Comparison of ENCODE assay signal across 11 cellular contexts in genomic region chr10:63430091-63430998, GRCh38. TPM values are rescaled to one million over a fixed set of nuclear protein-coding genes. Genes with fewer than 3 reads are reported as not detected.
A peak's percentile ranks its signal among the peaks of the same experiment; 100 is the strongest.
DNase-seq lines count a peak whose midpoint lies in the region; ATAC-seq, FAIRE-seq and TF ChIP-seq lines count a peak whose summit lies in the region.
"Had no signal": no experiment of that assay in that cellular context is flagged by ENCODE, and none has a peak within 500 bp of the region (broad histone marks: within the 10 kb centered on the region; RNA-seq: fewer than 3 reads in every experiment).

No MANE protein-coding gene starts in this region.

- H3K9ac ChIP-seq in HUES6 (ENCODE audit: low read length), result no peak overlapping the region

- no peak for FAIRE-seq in bronchial epithelial cell (lab: Jason Lieb, UNC)

- in situ Hi-C loops in ACHN (cut with HindIII; ENCODE audit: low pct_ligation_motif_present, low pct_unique_long_range_greater_than_20kb, low sequenced_read_pairs), result no loop called here

- no peaks in the 10 kb centered on the region for H3K9me3 ChIP-seq in HUES6 (ENCODE audit: control insufficient read depth, insufficient read depth, low read depth, low read length)

- no peak overlapping the region for H3K4me3 ChIP-seq in HUES6 (ENCODE audit: low read depth, low read length)
- no peak overlapping the region for H3K4me3 ChIP-seq in bronchial epithelial cell (ENCODE audit: low read depth, low read length)

- intact Hi-C loops in left colon (cut with DNase I, micrococcal nuclease), result no loop called here

- peak; percentile 79 for ATAC-seq in left colon
- ATAC-seq: CD8-positive, alpha-beta T cell had no signal

- peak overlapping the region; percentile 52; the same call in 1 of the 2 replicates for H3K27ac ChIP-seq in HUES6 (ENCODE audit: low read depth, low read length)

- H3K27me3 ChIP-seq in HUES6 (ENCODE audit: control insufficient read depth, insufficient read depth, low read length) (no peaks in the 10 kb centered on the region), bronchial epithelial cell (ENCODE audit: control insufficient read depth, insufficient read depth, low read length) (no peaks in the 10 kb centered on the region)

- no peaks in the 10 kb centered on the region for H3K36me3 ChIP-seq in HUES6 (ENCODE audit: control insufficient read depth, insufficient read depth, low read length)
- H3K36me3 ChIP-seq in bronchial epithelial cell (ENCODE audit: control insufficient read depth, insufficient read depth, low read length), result peaks cover 3% of the 10 kb centered on the region

- peaks cover 55% of the 10 kb centered on the region for H3K4me1 ChIP-seq in HUES6 (ENCODE audit: control insufficient read depth, insufficient read depth, low read length)

- DNase-seq in ACHN, result peak; percentile 54
- DNase-seq in bronchial epithelial cell (ENCODE audit: low read depth), result peak; percentile 97
- DNase-seq in left colon, result peak in 1 of 2 donors; percentile 7
- DNase-seq in NCI-H1105 (lab: John Stamatoyannopoulos, UW), result no peak
- DNase-seq in T-helper 1 cell, result no peak
- DNase-seq in NCI-H82 (lab: John Stamatoyannopoulos, UW), result no peak
- DNase-seq in stimulated activated CD8-positive, alpha-beta memory T cell treated with anti-CD3 and anti-CD28 coated beads, Interleukin-4, amount 100 ng/mL, for 48 hours, result no peak
- DNase-seq: activated naive CD4-positive, alpha-beta T cell; CD8-positive, alpha-beta T cell; NCI-H2029 had no signal

- TF ChIP-seq CTCF in bronchial epithelial cell (IDR thresholded peaks at IDR 0.05; ENCODE audit: insufficient read depth, low read length, severe bottlenecking), result no peak

RNA-seq across cellular contexts. Expression of gene JMJD1C, which starts 35.4 kb away (rescaled TPM):
- 61.8 and 72.1 TPM in 2 replicates for total RNA-seq in bronchial epithelial cell
- total RNA-seq in left colon, result 10 to 100 TPM; 56.1 to 75.0 TPM

Comparison
In these comparisons a context has a peak if more than half of its experiments do, and no peak if none do; other contexts are left out.
1. DNase-seq: peak in ACHN (single experiment) and bronchial epithelial cell (single experiment); none in NCI-H1105 (single experiment), T-helper 1 cell (0 of 5), NCI-H82 (single experiment) and stimulated activated CD8-positive, alpha-beta memory T cell treated with anti-CD3 and anti-CD28 coated beads, Interleukin-4, amount 100 ng/mL, for 48 hours (single experiment).